ENCODE assay signal across 7 cellular contexts in the genomic region with DNA sequence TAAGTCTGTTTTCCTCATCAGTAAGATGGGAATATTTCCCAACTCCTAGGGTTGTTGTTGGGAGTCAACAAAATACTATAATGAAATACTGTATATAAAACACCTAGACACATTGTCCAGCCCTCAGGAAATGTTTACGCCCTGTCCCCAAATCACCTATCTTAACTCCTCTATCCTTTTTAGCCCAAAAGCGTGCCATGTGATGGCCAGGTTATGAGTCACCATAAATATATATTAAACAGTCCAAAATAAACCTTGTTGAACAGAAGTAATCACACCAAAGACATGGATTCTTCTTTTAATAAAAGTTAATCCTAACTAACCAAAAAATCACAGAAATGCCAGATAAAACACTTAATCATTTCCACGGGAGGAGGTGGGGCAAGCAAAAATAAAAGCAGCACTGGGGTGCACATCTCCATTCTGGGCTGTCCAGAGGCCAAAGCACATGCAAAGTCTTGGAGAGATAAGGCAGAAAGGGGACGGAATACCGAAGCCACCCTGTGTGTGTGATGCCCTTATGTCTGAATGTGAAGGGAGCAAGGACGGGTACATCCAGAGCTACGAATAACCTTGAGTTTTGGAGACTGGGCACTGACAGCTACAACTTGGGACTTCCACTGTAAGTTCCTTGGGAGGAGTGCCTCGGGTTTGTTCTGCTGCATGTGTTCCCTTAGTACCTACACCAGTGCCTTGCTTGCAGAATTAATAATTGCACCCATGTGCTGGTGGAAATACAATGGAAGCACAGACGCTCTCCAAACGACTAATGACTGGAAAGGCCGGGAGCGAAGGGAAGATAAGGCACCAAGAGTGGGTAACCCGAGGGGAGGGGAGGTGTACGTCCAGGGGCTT. TPM values are rescaled to one million over a fixed set of nuclear protein-coding genes. Genes with fewer than 3 reads are reported as not detected.
A peak's percentile ranks its signal among the peaks of the same experiment; 100 is the strongest.
DNase-seq lines count a peak whose midpoint lies in the region; ATAC-seq and TF ChIP-seq lines count a peak whose summit lies in the region.

No MANE protein-coding gene starts in this region.

- no peak overlapping the region for H4K91ac ChIP-seq in H9 (ENCODE audit: insufficient read length, low read depth, low read length)

- H3K79me2 ChIP-seq in H9 (ENCODE audit: insufficient read depth, low read length) (peaks cover 16% of the 10 kb centered on the region; the same call in 1 of the 2 replicates), SU-DHL-6 (ENCODE audit: insufficient read depth, low read length) (peaks cover 45% of the 10 kb centered on the region)

- H3K36me3 ChIP-seq in SU-DHL-6 (ENCODE audit: low read length) (peaks cover 2% of the 10 kb centered on the region), skeletal muscle satellite cell (ENCODE audit: insufficient read depth, low read length) (peaks cover 11% of the 10 kb centered on the region)

- H3K27me3 ChIP-seq in H9 (ENCODE audit: insufficient read depth, low read length) = no peaks in the 10 kb centered on the region
- H3K27me3 ChIP-seq in SU-DHL-6 (ENCODE audit: low read length) = no peaks in the 10 kb centered on the region
- no peaks in the 10 kb centered on the region for H3K27me3 ChIP-seq in foreskin keratinocyte
- H3K27me3 ChIP-seq in skeletal muscle satellite cell (ENCODE audit: control insufficient read depth, insufficient read depth, low read length) = no peaks in the 10 kb centered on the region

- H3K4me3 ChIP-seq in SU-DHL-6 (ENCODE audit: insufficient read depth, low read length, poor library complexity, severe bottlenecking) = peak overlapping the region; percentile 92
- peak overlapping the region; percentile 83 for H3K4me3 ChIP-seq in skeletal muscle satellite cell (ENCODE audit: low read length)

- H3K27me3 Mint-ChIP-seq in H9 (ENCODE audit: low read depth) = no peaks in the 10 kb centered on the region

- no peak overlapping the region for H2BK12ac ChIP-seq in H9 (ENCODE audit: insufficient read length, low read depth, low read length)

- TF ChIP-seq CTCF in H9 (conservative IDR thresholded peaks at IDR 0.05) (no peak), SU-DHL-6 (IDR thresholded peaks at IDR 0.05; ENCODE audit: insufficient read depth, low read length, poor library complexity, severe bottlenecking) (no peak), foreskin keratinocyte (conservative IDR thresholded peaks at IDR 0.05) (no peak)

- H4K20me1 ChIP-seq in H9 (ENCODE audit: control insufficient read depth, insufficient read depth, insufficient read length) (no peaks in the 10 kb centered on the region), SU-DHL-6 (ENCODE audit: low read depth, low read length) (peaks cover 14% of the 10 kb centered on the region; the same call in 1 of the 2 replicates)

- H3K56ac ChIP-seq in H9 (ENCODE audit: insufficient read length, low read depth, low read length) = no peak overlapping the region

- H3K4me1 ChIP-seq in H9 (ENCODE audit: insufficient read depth, low read length) = peaks cover 2% of the 10 kb centered on the region; the same call in 1 of the 2 replicates
- H3K4me1 ChIP-seq in foreskin keratinocyte = peaks cover 5% of the 10 kb centered on the region
- H3K4me1 ChIP-seq in skeletal muscle satellite cell (ENCODE audit: control insufficient read depth, insufficient read depth, low read length) = peaks cover 32% of the 10 kb centered on the region

- H3K9ac ChIP-seq in H9 (ENCODE audit: extremely low read depth, insufficient read length, low read length) (peak overlapping the region; percentile 39), SU-DHL-6 (ENCODE audit: low read length) (peak overlapping the region; percentile 71), skeletal muscle satellite cell (ENCODE audit: low read depth, low read length) (peak overlapping the region; percentile 89)

- DNase-seq in H9 = no peak
- peak; percentile 1 to 6 for DNase-seq in foreskin keratinocyte
- DNase-seq in NCI-H187 treated with DMSO at 0.1 percent for 48 hours (lab: John Stamatoyannopoulos, UW) = no peak
- no peak for DNase-seq in GF-D8 (lab: John Stamatoyannopoulos, UW)

- H2BK120ac ChIP-seq in H9 (ENCODE audit: low read depth, low read length, poor library complexity, severe bottlenecking) = no peak overlapping the region

- ATAC-seq in foreskin keratinocyte (no peak), GM18520 (IDR thresholded peaks at IDR 0.05; ENCODE audit: unreplicated experiment) (no peak)

- H2BK5ac ChIP-seq in H9 (ENCODE audit: insufficient read length, low read length) = no peak overlapping the region

- H3K4ac ChIP-seq in H9 (ENCODE audit: low read depth, low read length) = no peak overlapping the region

- no peaks in the 10 kb centered on the region for H3K9me2 ChIP-seq in SU-DHL-6 (replicated peaks; ENCODE audit: insufficient read depth, low read length)

- H3K9me3 Mint-ChIP-seq in H9 = no peaks in the 10 kb centered on the region; a peak in 1 of 5 replicates

- H3K9me3 ChIP-seq in H9 (ENCODE audit: control insufficient read depth, low read depth, low read length) (no peaks in the 10 kb centered on the region), SU-DHL-6 (ENCODE audit: insufficient read depth, low read length) (no peaks in the 10 kb centered on the region), skeletal muscle satellite cell (replicated peaks; ENCODE audit: low read length) (no peaks in the 10 kb centered on the region)

- H3K4me2 ChIP-seq in H9 (ENCODE audit: insufficient read depth, insufficient read length, low read length) = peak overlapping the region; percentile 88
- peak overlapping the region; percentile 74 for H3K4me2 ChIP-seq in SU-DHL-6 (ENCODE audit: low read depth, low read length, poor library complexity, severe bottlenecking)
- peak overlapping the region; percentile 93 for H3K4me2 ChIP-seq in skeletal muscle satellite cell (ENCODE audit: low read length)

- H3K27ac ChIP-seq in H9 (ENCODE audit: insufficient read length, low read depth, low read length) (no peak overlapping the region), SU-DHL-6 (ENCODE audit: low read depth, low read length) (no peak overlapping the region; the same call in 1 of the 2 replicates), foreskin keratinocyte (no peak overlapping the region)

- no peak overlapping the region for H3K23ac ChIP-seq in H9 (ENCODE audit: insufficient read length, low read depth, low read length)

- no peak overlapping the region for H2BK20ac ChIP-seq in H9 (ENCODE audit: low read depth, low read length, poor library complexity, severe bottlenecking)

- H3K79me1 ChIP-seq in H9 (ENCODE audit: insufficient read depth, low read depth, low read length, poor library complexity, severe bottlenecking) = peaks cover 3% of the 10 kb centered on the region

- H3K4me1 Mint-ChIP-seq in H9 = peaks cover 12 to 14% of the 10 kb centered on the region in 2 experiments

- no peak overlapping the region for H4K5ac ChIP-seq in H9 (ENCODE audit: insufficient read length, low read depth, low read length)

- H4K8ac ChIP-seq in H9 (replicated peaks; ENCODE audit: insufficient read length, low read depth, low read length) = no peak overlapping the region

- peak overlapping the region; percentile 89 to 93 for H3K4me3 Mint-ChIP-seq in H9

- H2AK5ac ChIP-seq in H9 (ENCODE audit: insufficient read length, low read length) = no peak overlapping the region

- H3T11ph ChIP-seq in H9 (ENCODE audit: low read length) = no peak overlapping the region

- H3K18ac ChIP-seq in H9 (ENCODE audit: insufficient read length, low read depth, low read length) = no peak overlapping the region

- peaks cover 3 to 22% (median 17%) of the 10 kb centered on the region in 3 experiments; a peak in 5 of 7 replicates for H3K36me3 Mint-ChIP-seq in H9 (ENCODE audit: insufficient read depth in 1 of 3, low read depth in 3 of 3)

- H2BK15ac ChIP-seq in H9 (ENCODE audit: low read depth, low read length) = no peak overlapping the region

- H3K27ac Mint-ChIP-seq in H9 = peak overlapping the region; percentile 3 to 84 (median 50); a peak in 5 of 7 replicates

- H3F3A ChIP-seq in SU-DHL-6 (ENCODE audit: insufficient read depth) = no peaks in the 10 kb centered on the region

- peaks cover 10% of the 10 kb centered on the region for H3K23me2 ChIP-seq in H9 (ENCODE audit: insufficient read length, low read depth, low read length, poor library complexity, severe bottlenecking)

- no peak overlapping the region for H2AFZ ChIP-seq in H9 (ENCODE audit: low read length)
- no peak overlapping the region for H2AFZ ChIP-seq in SU-DHL-6 (ENCODE audit: low read depth, low read length, severe bottlenecking)

- WGBS in H9 (ENCODE audit: extremely low coverage, insufficient read length, low lambda C conversion rate) = no CpG with 5 or more reads among the region's 14 CpGs

- no peak overlapping the region for H3K14ac ChIP-seq in H9 (ENCODE audit: insufficient read depth, low read length)

RNA-seq across cellular contexts. Expression of a gene that starts 1.1 kb away (rescaled TPM):
- total RNA-seq in H9 (2021) (46.7 and 48.5 TPM in 2 replicates), foreskin keratinocyte (38.1 and 41.1 TPM in 2 replicates)
- 13.6 and 14.4 TPM in 2 replicates for polyA plus RNA-seq in foreskin keratinocyte
- 27.1 and 28.0 TPM in 2 replicates for total RNA-seq in skeletal muscle satellite cell (2012; rRNA removed)

RNA-seq across cellular contexts. Expression of a gene that starts 54.3 kb away (rescaled TPM):
- total RNA-seq in H9 (2021) (31.4 and 32.5 TPM in 2 replicates), foreskin keratinocyte (28.2 and 32.3 TPM in 2 replicates)
- polyA plus RNA-seq in foreskin keratinocyte = 17.1 and 20.1 TPM in 2 replicates
- total RNA-seq in skeletal muscle satellite cell (2012; rRNA removed) = 6.6 and 7.4 TPM in 2 replicates

Comparison
In these comparisons a context has a peak if more than half of its experiments do, and no peak if none do; other contexts are left out.
1. DNase-seq: peak in foreskin keratinocyte (2 of 2); none in H9 (single experiment), NCI-H187 treated with DMSO at 0.1 percent for 48 hours (single experiment) and GF-D8 (single experiment).
2. H3K9ac ChIP-seq: peak in every context shown above with its lines; median percentile 89 in skeletal muscle satellite cell; 71 in SU-DHL-6; 39 in H9.
3. Peak in every context shown above with its lines, with median percentiles within 50 percentile points of each other: H3K4me2 ChIP-seq.